8 cellular contexts compared by ENCODE assay signal in genomic region chr1:201828820-201829774, GRCh38. TPM values are rescaled to one million over a fixed set of nuclear protein-coding genes. Genes with fewer than 3 reads are reported as not detected.
DNase-seq lines count a peak whose midpoint lies in the region; ATAC-seq and TF ChIP-seq lines count a peak whose summit lies in the region.

Gene IPO9, plus strand, starts transcription at chr1:201829157. Its CDS starts 53 bp downstream, at chr1:201829210.

- ATAC-seq in GM18498 (IDR thresholded peaks at IDR 0.05; ENCODE audit: unreplicated experiment) (peak; percentile 91), HG02885 (IDR thresholded peaks at IDR 0.05; ENCODE audit: poor library complexity, unreplicated experiment) (peak; percentile 89), psoas muscle (peak; percentile 96 to 99 (median 98))

- 1% methylated on average over 58 of the region's 58 CpGs for WGBS in psoas muscle, 3 donors
- WGBS in urinary bladder: under 1% methylated on average over 58 of the region's 58 CpGs

- intact Hi-C loops in psoas muscle (cut with DNase I): no loop called here

- no peaks in the 10 kb centered on the region for H3K9me3 ChIP-seq in right atrium auricular region
- no peaks in the 10 kb centered on the region for H3K9me3 ChIP-seq in psoas muscle

- H3K4me3 ChIP-seq in right atrium auricular region (peak within 1 kb of the TSS; percentile 82 to 96), psoas muscle (peak within 1 kb of the TSS; percentile 82), urinary bladder (ENCODE audit: low read depth, low read length) (peak within 1 kb of the TSS; percentile 79)

- TF ChIP-seq CTCF in right atrium auricular region (IDR thresholded peaks at IDR 0.05): peak; percentile 98 to 99
- peak; percentile 98 for TF ChIP-seq CTCF in psoas muscle (IDR thresholded peaks at IDR 0.05)

- peak; percentile 90 for DNase-seq in NCI-H1694 treated with DMSO at 0.1 percent for 48 hours (lab: John Stamatoyannopoulos, UW)
- DNase-seq in T-helper 2 cell: peak; percentile 89 to 94 (median 91)
- peak; percentile 93 for DNase-seq in right atrium auricular region (ENCODE audit: low spot score)
- DNase-seq in psoas muscle: peak; percentile 96

- H3K27me3 ChIP-seq in right atrium auricular region: no peaks in the 10 kb centered on the region
- no peaks in the 10 kb centered on the region for H3K27me3 ChIP-seq in psoas muscle (ENCODE audit: insufficient read depth in 3 of 3, low read length in 2 of 3)

- H3K4me1 ChIP-seq in right atrium auricular region (peaks cover 0 to 46% of the 10 kb centered on the region in 2 donors), psoas muscle (peaks cover 44% of the 10 kb centered on the region), urinary bladder (ENCODE audit: insufficient read depth) (no peaks in the 10 kb centered on the region)

- H3K27ac ChIP-seq in angular gyrus (ENCODE audit: low read depth, low read length) (peak within 1 kb of the TSS; percentile 87), right atrium auricular region (peak within 1 kb of the TSS; percentile 89 to 93), psoas muscle (peak within 1 kb of the TSS; percentile 87), urinary bladder (ENCODE audit: low read depth) (peak within 1 kb of the TSS; percentile 96)

- H3K36me3 ChIP-seq in right atrium auricular region (no peaks in the 10 kb centered on the region), psoas muscle (ENCODE audit: insufficient read depth in 1 of 2, low read depth in 1 of 2) (peaks cover 0 to 4% of the 10 kb centered on the region in 2 donors), urinary bladder (ENCODE audit: insufficient read depth) (no peaks in the 10 kb centered on the region)

RNA-seq across cellular contexts. Expression of gene IPO9, which starts in this region (rescaled TPM):
- 10 to 100 TPM; 10.7 to 15.6 TPM for total RNA-seq in right atrium auricular region
- total RNA-seq in psoas muscle: 10 to 100 TPM; 20.1 to 26.9 (median 22.6) TPM
- polyA plus RNA-seq in psoas muscle: 10 to 100 TPM in 1 of 3 donors, 1 to 10 TPM in 2; 6.6 to 12.1 (median 7.5) TPM
- 31.3 TPM for total RNA-seq in urinary bladder
- 19.6 TPM for polyA plus RNA-seq in urinary bladder

Comparison
In these comparisons a context has a peak if more than half of its experiments do, and no peak if none do; other contexts are left out.
1. Peak in every context shown above with its lines: DNase-seq, ATAC-seq, H3K4me3 ChIP-seq and H3K27ac ChIP-seq.